Comparison of ENCODE assay signal across 15 cellular contexts in genomic region chr20:57167971-57168693, GRCh38.
DNase-seq lines count a peak whose midpoint lies in the region; ATAC-seq, FAIRE-seq and TF ChIP-seq lines count a peak whose summit lies in the region.
"Had no signal": no experiment of that assay in that cellular context is flagged by ENCODE, and none has a peak within 500 bp of the region (broad histone marks: within the 10 kb centered on the region; RNA-seq: fewer than 3 reads in every experiment).

No MANE protein-coding gene starts in this region.

- H3K9me2 ChIP-seq in OCI-LY7 (ENCODE audit: insufficient read depth, low read length): no peaks in the 10 kb centered on the region

- no peak overlapping the region for H3K4me2 ChIP-seq in OCI-LY7 (ENCODE audit: low read length)

- BruUV-seq in OCI-LY7 (replicated peaks; lab: Mats Ljungman, UMichigan): no TSS peak

- POLR2A ChIA-PET in OCI-LY7 (lab: Charles Lee): interaction anchor here (0.8 kb wide), 1 partner anchor 15 kb away, joined by 4 read pairs; no protein-coding TSS in a partner anchor

- H3K4me1 ChIP-seq in HUES6 (ENCODE audit: control insufficient read depth, insufficient read depth, low read length) (peaks cover 15% of the 10 kb centered on the region; the same call in 1 of the 2 replicates), mucosa of descending colon (ENCODE audit: low read depth) (no peaks in the 10 kb centered on the region), OCI-LY7 (ENCODE audit: insufficient read depth, low read length, poor library complexity, severe bottlenecking) (no peaks in the 10 kb centered on the region)

- H4K20me1 ChIP-seq in OCI-LY7 (ENCODE audit: insufficient read depth, low read length): no peaks in the 10 kb centered on the region

- H3K9me3 ChIP-seq in HUES6 (ENCODE audit: control insufficient read depth, insufficient read depth, low read depth, low read length) (peaks cover 19% of the 10 kb centered on the region), mucosa of descending colon (no peaks in the 10 kb centered on the region), OCI-LY7 (ENCODE audit: low read length) (no peaks in the 10 kb centered on the region)

- TF ChIP-seq CTCF in mucosa of descending colon (IDR thresholded peaks at IDR 0.05) (no peak), OCI-LY7 (conservative IDR thresholded peaks at IDR 0.05; ENCODE audit: low read length) (no peak)

- peaks cover 14% of the 10 kb centered on the region for H3K36me3 ChIP-seq in HUES6 (ENCODE audit: control insufficient read depth, insufficient read depth, low read length)
- no peaks in the 10 kb centered on the region for H3K36me3 ChIP-seq in mucosa of descending colon (ENCODE audit: low read depth)
- peaks cover 49% of the 10 kb centered on the region for H3K36me3 ChIP-seq in OCI-LY7 (ENCODE audit: insufficient read depth, low read length)

- FAIRE-seq in endometrium (lab: Jason Lieb, UNC): peak; percentile 35
- peak; percentile 42 for FAIRE-seq in urothelium cell line (lab: Jason Lieb, UNC)
- FAIRE-seq in GM12891 (lab: Jason Lieb, UNC): no peak
- FAIRE-seq: astrocyte, D721Med, GM18507 had no signal

- ATAC-seq in mucosa of descending colon: peak; percentile 66
- no peak for ATAC-seq in HG03565 (IDR thresholded peaks at IDR 0.05; ENCODE audit: unreplicated experiment)
- ATAC-seq: esophagus mucosa had no signal

- H3K27ac ChIP-seq in HUES6 (ENCODE audit: low read depth, low read length): peak overlapping the region; percentile 58; the same call in 1 of the 2 replicates
- H3K27ac ChIP-seq in OCI-LY7 (ENCODE audit: low read depth, low read length, poor library complexity, severe bottlenecking): no peak overlapping the region

- intact Hi-C loops in mucosa of descending colon (cut with DNase I, micrococcal nuclease): no loop called here
- intact Hi-C loops in OCI-LY7 (cut with micrococcal nuclease; ENCODE audit: unreplicated experiment): no loop called here

- H3K4me3 ChIP-seq in HUES6 (ENCODE audit: low read depth, low read length) (no peak overlapping the region), mucosa of descending colon (no peak overlapping the region), OCI-LY7 (ENCODE audit: low read depth, low read length, poor library complexity, severe bottlenecking) (no peak overlapping the region)

- no peaks in the 10 kb centered on the region for H3K27me3 ChIP-seq in HUES6 (ENCODE audit: control insufficient read depth, insufficient read depth, low read length)

- DNase-seq in mucosa of descending colon (peak in 1 of 3 donors; percentile 11), urothelium cell line (ENCODE audit: low spot score) (peak; percentile 84), OCI-LY7 (ENCODE audit: low spot score) (no peak), GM12891 (ENCODE audit: insufficient read length, low spot score) (no peak)
- DNase-seq: activated B cell treated with CpG ODN at 0.5 μM for 24 hours; activated T-cell treated with anti-CD3 and anti-CD28 coated beads, Interleukin-2, amount 50 U/mL, for 48 hours; NCI-H2029; RPMI8226 had no signal

- no peak overlapping the region for H2AFZ ChIP-seq in OCI-LY7 (ENCODE audit: low read length)

- peak overlapping the region; percentile 40 for H3K9ac ChIP-seq in HUES6 (ENCODE audit: low read length)

- CTCF ChIA-PET in OCI-LY7 (lab: Charles Lee; ENCODE audit: unreplicated experiment): no interaction called here

- no peak for TF ChIP-seq POLR2A in GM12891 (IDR thresholded peaks at IDR 0.05; ENCODE audit: low read depth, low read length)

- H3K79me2 ChIP-seq in OCI-LY7 (ENCODE audit: insufficient read depth, low read depth, low read length): no peaks in the 10 kb centered on the region

TF ChIP-seq in GM12891, 5 proteins besides CTCF, POLR2A, EP300 and RAD21:
- TF ChIP-seq TAF1 (IDR thresholded peaks at IDR 0.05; ENCODE audit: low read depth, low read length) (no peak), SPI1 (IDR thresholded peaks at IDR 0.05; ENCODE audit: low read depth, low read length) (no peak), POU2F2 (IDR thresholded peaks at IDR 0.05; ENCODE audit: low read depth, low read length) (no peak), POLR2AphosphoS5 (IDR thresholded peaks at IDR 0.05; ENCODE audit: low read depth, low read length) (no peak), PAX5 (IDR thresholded peaks at IDR 0.05; ENCODE audit: insufficient read depth, low read length, severe bottlenecking) (no peak)
